1 cellular context compared by ENCODE assay signal in genomic region chr1:234845097-234845660, GRCh38.
TF ChIP-seq lines count a peak whose summit lies in the region.

No MANE protein-coding gene starts in this region.

TF ChIP-seq in GM12878, 131 proteins besides CTCF, POLR2A, EP300 and RAD21 (continued from another document):
- TF ChIP-seq PBX3 (IDR thresholded peaks at IDR 0.05; ENCODE audit: insufficient replicate concordance, low read depth, low read length) (no peak), RB1 (IDR thresholded peaks at IDR 0.05; ENCODE audit: borderline replicate concordance) (0 out of 2 replicates have a peak, but pooled peaks have one; percentile 33), CBFB (IDR thresholded peaks at IDR 0.05; ENCODE audit: low read depth) (peak; percentile 68; the same call in 1 of the 2 replicates), ZNF687 (IDR thresholded peaks at IDR 0.05) (0 out of 2 replicates have a peak, but pooled peaks have one; percentile 22), NFIC (IDR thresholded peaks at IDR 0.05; ENCODE audit: low read depth, low read length) (peak; percentile 83), MEF2B (IDR thresholded peaks at IDR 0.05; ENCODE audit: partially characterized antibody, poor library complexity, severe bottlenecking) (peak; percentile 83), SMARCA5 (IDR thresholded peaks at IDR 0.05) (no peak), EZH2 (IDR thresholded peaks at IDR 0.05; ENCODE audit: borderline replicate concordance, control insufficient read depth, low read depth, low read length) (no peak), CEBPB (IDR thresholded peaks at IDR 0.05; ENCODE audit: borderline replicate concordance in 1 of 2, low read depth in 2 of 2, low read length in 2 of 2) (peak in 1 of 2 experiments; percentile 59; a peak in 1 of 4 replicates), STAT3 (IDR thresholded peaks at IDR 0.05; ENCODE audit: low read depth, low read length) (no peak), SIX5 (IDR thresholded peaks at IDR 0.05; ENCODE audit: low read depth, low read length, severe bottlenecking) (no peak), CBX5 (IDR thresholded peaks at IDR 0.05; ENCODE audit: low read depth) (peak; percentile 52; the same call in 1 of the 2 replicates), SMC3 (IDR thresholded peaks at IDR 0.05; ENCODE audit: borderline replicate concordance, low read length) (no peak), PAX8 (IDR thresholded peaks at IDR 0.05) (no peak), JUNB (IDR thresholded peaks at IDR 0.05) (peak; percentile 19; the same call in 1 of the 2 replicates), FOXM1 (IDR thresholded peaks at IDR 0.05; ENCODE audit: low read depth, low read length) (peak; percentile 71; the same call in 1 of the 2 replicates), BCL3 (IDR thresholded peaks at IDR 0.05; ENCODE audit: borderline replicate concordance, insufficient read depth, low read depth, low read length, poor library complexity, severe bottlenecking) (peak; percentile 34), CEBPZ (IDR thresholded peaks at IDR 0.05; ENCODE audit: low read depth, low read length) (no peak), POLR2AphosphoS2 (IDR thresholded peaks at IDR 0.05; ENCODE audit: low read depth, low read length) (no peak), KAT2A (conservative IDR thresholded peaks at IDR 0.05; ENCODE audit: control insufficient read depth, low read depth, low read length) (no peak), GABPA (IDR thresholded peaks at IDR 0.05; ENCODE audit: low read depth) (0 out of 2 replicates have a peak, but pooled peaks have one; percentile 29), PML (IDR thresholded peaks at IDR 0.05; ENCODE audit: low read length) (peak; percentile 54; the same call in 1 of the 2 replicates), ATF2 (IDR thresholded peaks at IDR 0.05; ENCODE audit: low read length) (peak; percentile 53; the same call in 1 of the 2 replicates), KLF5 (IDR thresholded peaks at IDR 0.05; ENCODE audit: partially characterized antibody) (no peak), DPF2 (IDR thresholded peaks at IDR 0.05) (0 out of 2 replicates have a peak, but pooled peaks have one; percentile 6), IRF4 (IDR thresholded peaks at IDR 0.05; ENCODE audit: low read depth, low read length) (0 out of 2 replicates have a peak, but pooled peaks have one; percentile 37), CHD4 (IDR thresholded peaks at IDR 0.05) (no peak), BHLHE40 (IDR thresholded peaks at IDR 0.05; ENCODE audit: borderline replicate concordance in 1 of 2, low read depth in 2 of 2, low read length in 1 of 2) (peak; percentile 51 to 62; a peak in 2 of 4 replicates), SPI1 (IDR thresholded peaks at IDR 0.05; ENCODE audit: borderline replicate concordance, insufficient read depth, low read depth, low read length) (no peak), ZNF622 (IDR thresholded peaks at IDR 0.05) (no peak), RCOR1 (conservative IDR thresholded peaks at IDR 0.05; ENCODE audit: low read depth, low read length) (no peak), ATF7 (IDR thresholded peaks at IDR 0.05; ENCODE audit: low read depth) (peak; percentile 80), NFXL1 (IDR thresholded peaks at IDR 0.05; ENCODE audit: borderline replicate concordance) (no peak), TCF7 (IDR thresholded peaks at IDR 0.05; ENCODE audit: borderline replicate concordance) (no peak), LARP7 (IDR thresholded peaks at IDR 0.05) (no peak), SMAD1 (IDR thresholded peaks at IDR 0.05; ENCODE audit: low read depth, partially characterized antibody) (peak; percentile 54), ZNF24 (IDR thresholded peaks at IDR 0.05) (peak; percentile 37; the same call in 1 of the 2 replicates), KDM1A (IDR thresholded peaks at IDR 0.05; ENCODE audit: borderline replicate concordance) (no peak), ETV6 (conservative IDR thresholded peaks at IDR 0.05 in 1 of 2, IDR thresholded peaks at IDR 0.05 in 1 of 2; ENCODE audit: borderline replicate concordance in 1 of 2, low read depth in 1 of 2) (peak in 1 of 2 experiments; percentile 37; a peak in 1 of 4 replicates), SUZ12 (IDR thresholded peaks at IDR 0.05; ENCODE audit: unreplicated experiment) (no peak), NR2F1 (conservative IDR thresholded peaks at IDR 0.05) (peak; percentile 74), MAX (IDR thresholded peaks at IDR 0.05; ENCODE audit: low read depth, low read length) (no peak)
